Comparison of ENCODE assay signal across 23 cellular contexts in genomic region chr1:72202761-72203160, GRCh38.
"Had no signal": no experiment of that assay in that cellular context is flagged by ENCODE, and none has a peak within 500 bp of the region (broad histone marks: within the 10 kb centered on the region; RNA-seq: fewer than 3 reads in every experiment).

No MANE protein-coding gene starts in this region.

- H3K9me3 Mint-ChIP-seq: stimulated activated naive CD8-positive, alpha-beta T cell treated with anti-CD3 and anti-CD28 coated beads, Interleukin-15, Interleukin-2, amounts not matched to agents 100 ng/mL and 50 ng/mL, for 24 hours had no signal

- H3K36me3 Mint-ChIP-seq: activated CD4-positive, alpha-beta memory T cell treated with anti-CD3 and anti-CD28 coated beads for 36 hours; activated naive CD4-positive, alpha-beta T cell treated with anti-CD3 and anti-CD28 coated beads, Interleukin-2, amount 50 U/mL, for 72 hours had no signal

- DNase-seq: activated CD4-positive, alpha-beta memory T cell treated with anti-CD3 and anti-CD28 coated beads for 36 hours; activated CD4-positive, alpha-beta T cell treated with anti-CD3 and anti-CD28 coated beads for 48 hours; activated T-cell treated with anti-CD3 and anti-CD28 coated beads for 4 hours; brain microvascular endothelial cell; caudate nucleus; dermis blood vessel endothelial cell; effector memory CD4-positive, alpha-beta T cell; head of caudate nucleus; islet precursor cell; left cardiac atrium; ovary; psoas muscle; right cardiac atrium; stimulated activated CD4-positive, alpha-beta T cell treated with anti-CD3 and anti-CD28 coated beads, Interleukin-12 subunit alpha, Interleukin-12 subunit beta, amount 100 ng/mL, for 4 hours; stimulated activated CD4-positive, alpha-beta T cell treated with anti-CD3 and anti-CD28 coated beads, Interleukin-4, amount 100 ng/mL, for 4 hours; substantia nigra; T-helper 17 cell; thyroid gland had no signal

- H3K27ac Mint-ChIP-seq: activated CD4-positive, alpha-beta memory T cell treated with anti-CD3 and anti-CD28 coated beads for 36 hours; activated naive CD4-positive, alpha-beta T cell treated with anti-CD3 and anti-CD28 coated beads, Interleukin-2, amount 50 U/mL, for 72 hours; nephron; stimulated activated naive CD8-positive, alpha-beta T cell treated with anti-CD3 and anti-CD28 coated beads, Interleukin-15, Interleukin-2, amounts not matched to agents 100 ng/mL and 50 ng/mL, for 24 hours; T-helper 17 cell had no signal

- H3K4me3 Mint-ChIP-seq: activated CD4-positive, alpha-beta memory T cell treated with anti-CD3 and anti-CD28 coated beads for 36 hours; nephron; stimulated activated naive CD8-positive, alpha-beta T cell treated with anti-CD3 and anti-CD28 coated beads, Interleukin-15, Interleukin-2, amounts not matched to agents 100 ng/mL and 50 ng/mL, for 24 hours; T-helper 17 cell had no signal

- H3K27me3 Mint-ChIP-seq: activated CD4-positive, alpha-beta memory T cell treated with anti-CD3 and anti-CD28 coated beads for 36 hours; stimulated activated naive CD8-positive, alpha-beta T cell treated with anti-CD3 and anti-CD28 coated beads, Interleukin-15, Interleukin-2, amounts not matched to agents 100 ng/mL and 50 ng/mL, for 24 hours; T-helper 17 cell had no signal

- H3K4me1 Mint-ChIP-seq: nephron, T-helper 17 cell had no signal

- ATAC-seq: activated naive CD4-positive, alpha-beta T cell treated with anti-CD3 and anti-CD28 coated beads, Interleukin-2, amount 50 U/mL, for 72 hours; gastroesophageal sphincter; left cardiac atrium; psoas muscle; right cardiac atrium; T-helper 17 cell had no signal

- H3K4me3 ChIP-seq: ascending aorta, gastroesophageal sphincter, ovary, psoas muscle, thyroid gland had no signal
